ENCODE assay signal across 31 cellular contexts in the genomic region with DNA sequence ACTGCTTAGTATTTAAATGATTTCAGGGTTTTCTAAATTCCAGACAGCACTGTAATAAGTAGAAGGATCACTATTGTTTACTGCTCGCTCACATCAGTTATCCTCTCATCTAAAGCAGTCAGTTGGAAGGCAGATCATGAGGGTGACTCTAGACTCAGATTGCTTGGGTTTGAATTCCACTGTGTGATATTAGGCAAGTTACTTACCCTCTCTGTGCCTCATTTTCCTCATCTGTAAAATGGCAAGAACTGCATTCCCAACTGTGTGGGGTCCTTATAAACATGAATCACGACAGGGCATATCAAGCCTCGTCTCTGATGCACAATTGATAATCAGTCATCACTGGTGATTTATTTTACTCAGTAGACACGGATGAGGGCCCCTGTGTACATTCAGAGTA. TPM values are rescaled to one million over a fixed set of nuclear protein-coding genes. Genes with fewer than 3 reads are reported as not detected.
DNase-seq lines count a peak whose midpoint lies in the region; ATAC-seq, FAIRE-seq and TF ChIP-seq lines count a peak whose summit lies in the region.
"Had no signal": no experiment of that assay in that cellular context is flagged by ENCODE, and none has a peak within 500 bp of the region (broad histone marks: within the 10 kb centered on the region; RNA-seq: fewer than 3 reads in every experiment).

No MANE protein-coding gene starts in this region.

- H2AFZ ChIP-seq in HepG2 (ENCODE audit: low read length) (no peak overlapping the region), KMS-11 (ENCODE audit: low read depth) (no peak overlapping the region)

- ATAC-seq in HepG2 (no peak), right lobe of liver (no peak), HG02759 (IDR thresholded peaks at IDR 0.05; ENCODE audit: unreplicated experiment) (no peak)
- no peak for ATAC-seq in central memory CD8-positive, alpha-beta T cell (replicated peaks; ENCODE audit: extremely low read depth, poor library complexity, severe bottlenecking)
- ATAC-seq: GM12878 had no signal

- TF ChIP-seq CTCF in HepG2 (CRISPR knock-in tag; IDR thresholded peaks at IDR 0.05) (no peak), right lobe of liver (IDR thresholded peaks at IDR 0.05) (no peak), KMS-11 (conservative IDR thresholded peaks at IDR 0.05; ENCODE audit: low read depth, low read length) (no peak)

- no peaks in the 10 kb centered on the region for H3K9me3 Mint-ChIP-seq in central memory CD8-positive, alpha-beta T cell
- H3K9me3 Mint-ChIP-seq: CD4-positive, alpha-beta memory T cell; CD4-positive, CD25-positive, alpha-beta regulatory T cell; CD8-positive, alpha-beta memory T cell had no signal

- no peak for TF ChIP-seq EP300 in HepG2 (IDR thresholded peaks at IDR 0.05; ENCODE audit: low read depth in 2 of 2, low read length in 2 of 2)
- no peak for TF ChIP-seq EP300 in HepG2 (CRISPR knock-in tag; IDR thresholded peaks at IDR 0.05; ENCODE audit: borderline replicate concordance)

- TF ChIP-seq POLR2A in HepG2 (IDR thresholded peaks at IDR 0.05; ENCODE audit: insufficient read depth in 1 of 2, low read depth in 2 of 2, low read length in 2 of 2) (no peak), right lobe of liver (IDR thresholded peaks at IDR 0.05) (no peak), GM12891 (IDR thresholded peaks at IDR 0.05; ENCODE audit: low read depth, low read length) (no peak), H54 (IDR thresholded peaks at IDR 0.05; ENCODE audit: low read depth, low read length) (no peak)

- no peak overlapping the region for H3K4me2 ChIP-seq in HepG2 (ENCODE audit: low read depth, low read length)
- H3K4me2 ChIP-seq in KMS-11, result peak overlapping the region; percentile 75; the same call in 1 of the 2 replicates
- H3K4me2 ChIP-seq: BLaER1 had no signal

- H3K27ac ChIP-seq in HepG2 (ENCODE audit: extremely low read length, insufficient read depth, low read length), result no peak overlapping the region
- H3K27ac ChIP-seq in right lobe of liver, result no peak overlapping the region
- H3K27ac ChIP-seq in KMS-11, result peak overlapping the region; percentile 82; the same call in 1 of the 2 replicates
- H3K27ac ChIP-seq: 22Rv1, BLaER1 had no signal

- FAIRE-seq in HepG2 (lab: Jason Lieb, UNC) (no peak), GM12891 (lab: Jason Lieb, UNC) (no peak), H54 (lab: Jason Lieb, UNC) (no peak)
- FAIRE-seq: GM12878, GM19239 had no signal

- H3K9ac ChIP-seq in HepG2 (ENCODE audit: insufficient read depth, low read depth, low read length) (no peak overlapping the region), KMS-11 (no peak overlapping the region)
- H3K9ac ChIP-seq: BLaER1 had no signal

- H3K36me3 ChIP-seq in HepG2 (replicated peaks in 1 of 2; ENCODE audit: control insufficient read depth in 1 of 2, insufficient read depth in 2 of 2, low read length in 2 of 2) (peaks cover 13 to 49% of the 10 kb centered on the region in 2 experiments), right lobe of liver (peaks cover 0 to 64% (median 8%) of the 10 kb centered on the region in 4 donors), KMS-11 (ENCODE audit: insufficient read depth) (no peaks in the 10 kb centered on the region)

- in situ Hi-C loops in HepG2 (cut with HindIII; ENCODE audit: extremely low pct_ligation_motif_present, low pct_unique_long_range_greater_than_20kb), result no loop called here

- H3K27me3 ChIP-seq in HepG2 (ENCODE audit: control insufficient read depth in 1 of 2, insufficient read depth in 2 of 2, low read length in 2 of 2), result no peaks in the 10 kb centered on the region
- no peaks in the 10 kb centered on the region for H3K27me3 ChIP-seq in right lobe of liver
- H3K27me3 ChIP-seq in KMS-11 (ENCODE audit: insufficient read depth, low read depth), result no peaks in the 10 kb centered on the region
- H3K27me3 ChIP-seq: BE2C, BLaER1 had no signal

- CTCF ChIA-PET in HepG2 (lab: Yijun Ruan, JAX; ENCODE audit: low intra/inter-chr PET ratio, low total read pairs), result no interaction called here

- H3K9me3 ChIP-seq in HepG2 (ENCODE audit: low read length), result no peaks in the 10 kb centered on the region
- H3K9me3 ChIP-seq in right lobe of liver, result no peaks in the 10 kb centered on the region
- H3K9me3 ChIP-seq: BE2C, BLaER1 had no signal

- POLR2A ChIA-PET in HepG2 (lab: Yijun Ruan, JAX), result no interaction called here

- H3K4me1 ChIP-seq in HepG2 (ENCODE audit: insufficient read depth, low read length), result peaks cover 11% of the 10 kb centered on the region
- no peaks in the 10 kb centered on the region for H3K4me1 ChIP-seq in right lobe of liver
- peaks cover 63% of the 10 kb centered on the region for H3K4me1 ChIP-seq in KMS-11 (ENCODE audit: low read depth, poor library complexity, severe bottlenecking)
- H3K4me1 ChIP-seq: BE2C, BLaER1 had no signal

- H3K4me3 ChIP-seq in HepG2 (replicated peaks in 1 of 3; ENCODE audit: insufficient read depth in 1 of 3, low read depth in 2 of 3, low read length in 3 of 3), result no peak overlapping the region
- H3K4me3 ChIP-seq in right lobe of liver, result no peak overlapping the region
- no peak overlapping the region for H3K4me3 ChIP-seq in KMS-11 (IDR thresholded peaks at IDR 0.05; ENCODE audit: insufficient read depth, low read depth, low read length)
- H3K4me3 ChIP-seq: BLaER1, GM12878 had no signal

- DNase-seq in HepG2 (ENCODE audit: low spot score) (no peak), right lobe of liver (no peak), GM12891 (ENCODE audit: insufficient read length, low spot score) (no peak), H54 (ENCODE audit: insufficient read length, low spot score) (no peak)
- DNase-seq in central memory CD8-positive, alpha-beta T cell (ENCODE audit: low spot score in 2 of 2), result no peak
- DNase-seq: ACHN; BE2C; C1 segment of cervical spinal cord; CD4-positive, alpha-beta memory T cell; CD4-positive, CD25-positive, alpha-beta regulatory T cell; CD8-positive, alpha-beta memory T cell; COR-L47; DMS 273 treated with DMSO at 0.1 percent for 48 hours; DMS153; DMS53; DMS79; DND-41; EL; GDM1 had no signal

- H4K20me1 ChIP-seq in HepG2 (ENCODE audit: insufficient read depth, low read length) (no peaks in the 10 kb centered on the region), KMS-11 (ENCODE audit: insufficient read depth) (no peaks in the 10 kb centered on the region)
- H4K20me1 ChIP-seq: BLaER1 had no signal

- intact Hi-C loops in HepG2 (cut with micrococcal nuclease; ENCODE audit: unreplicated experiment) (no loop called here), right lobe of liver (cut with DNase I) (no loop called here)

- H3K4me1 Mint-ChIP-seq in central memory CD8-positive, alpha-beta T cell, result peaks cover 9% of the 10 kb centered on the region
- H3K4me1 Mint-ChIP-seq: CD14-positive monocyte had no signal

- peaks cover 15% of the 10 kb centered on the region for H3K36me3 Mint-ChIP-seq in central memory CD8-positive, alpha-beta T cell (ENCODE audit: insufficient read depth)

- no TSS peak for BruUV-seq in HepG2 (replicated peaks; lab: Mats Ljungman, UMichigan)

- TF ChIP-seq RAD21 in HepG2 (CRISPR knock-in tag; IDR thresholded peaks at IDR 0.05), result no peak

- H3K27me3 Mint-ChIP-seq in central memory CD8-positive, alpha-beta T cell, result no peaks in the 10 kb centered on the region
- H3K27me3 Mint-ChIP-seq: CD4-positive, alpha-beta memory T cell; CD4-positive, CD25-positive, alpha-beta regulatory T cell; CD8-positive, alpha-beta memory T cell had no signal

- WGBS in HepG2 (ENCODE audit: low lambda C conversion rate), result 98% methylated on average over 4 of the region's 4 CpGs
- WGBS in right lobe of liver (ENCODE audit: insufficient coverage, low coverage, low lambda C conversion rate, missing lambda C conversion rate), result 90% methylated on average over 4 of the region's 4 CpGs

- H3K79me2 ChIP-seq in HepG2 (ENCODE audit: insufficient read depth, low read length) (no peaks in the 10 kb centered on the region), KMS-11 (ENCODE audit: insufficient read depth, low read depth) (no peaks in the 10 kb centered on the region)

- H3K27ac Mint-ChIP-seq in central memory CD8-positive, alpha-beta T cell (ENCODE audit: low read depth), result peak overlapping the region; percentile 49
- H3K27ac Mint-ChIP-seq: CD14-positive monocyte; CD8-positive, alpha-beta memory T cell had no signal

- H3K4me3 Mint-ChIP-seq in central memory CD8-positive, alpha-beta T cell, result no peak overlapping the region
- H3K4me3 Mint-ChIP-seq: CD14-positive monocyte; CD4-positive, alpha-beta memory T cell; CD4-positive, CD25-positive, alpha-beta regulatory T cell; CD8-positive, alpha-beta memory T cell had no signal

RNA-seq across cellular contexts. Expression of a gene that starts 15.1 kb away (rescaled TPM):
- total RNA-seq in HepG2 (2016; rRNA removed; fragmentation: Illumina TruSeq; extraction: Trizol) (19.5 and 25.9 TPM in 2 replicates), right lobe of liver (1 to 10 TPM; 3.8 to 9.8 (median 6.6) TPM)
- 11.0 and 15.5 TPM in 2 replicates for total RNA-seq in HepG2 (2016; cell fraction: cytosol; rRNA removed; fragmentation: Illumina TruSeq; extraction: Trizol; ENCODE audit: low read depth)
- total RNA-seq in HepG2 (2016; cell fraction: insoluble cytoplasmic fraction; rRNA removed; fragmentation: Illumina TruSeq; extraction: Trizol), result 18.5 and 28.6 TPM in 2 replicates
- total RNA-seq in HepG2 (2016; cell fraction: membrane; rRNA removed; fragmentation: Illumina TruSeq; extraction: Trizol), result 6.7 and 9.0 TPM in 2 replicates
- 12.3 and 17.1 TPM in 2 replicates for total RNA-seq in HepG2 (2016; cell fraction: nucleus; rRNA removed; fragmentation: Illumina TruSeq; extraction: Trizol)
- 3.5 and 6.0 TPM in 2 replicates for polyA plus RNA-seq in HepG2 (2011; rRNA removed)
- 2.9 and 3.9 TPM in 2 replicates for polyA plus RNA-seq in HepG2 (2011; cell fraction: cytosol; rRNA removed)
- 1.9 and 4.4 TPM in 2 replicates for polyA plus RNA-seq in HepG2 (2011; cell fraction: nucleus; rRNA removed)
- 5.2 and 6.8 TPM in 2 replicates for polyA plus RNA-seq in HepG2 (2012)
- polyA plus RNA-seq in HepG2 (2016; cell fraction: cytosol; fragmentation: Illumina TruSeq; extraction: Trizol; ENCODE audit: low read depth), result 3.4 and 3.8 TPM in 2 replicates
- polyA plus RNA-seq in HepG2 (2016; cell fraction: insoluble cytoplasmic fraction; fragmentation: Illumina TruSeq; extraction: Trizol; ENCODE audit: low read depth), result 22.5 and 28.8 TPM in 2 replicates
- 5.0 and 5.3 TPM in 2 replicates for polyA plus RNA-seq in HepG2 (2016; cell fraction: membrane; fragmentation: Illumina TruSeq; extraction: Trizol; ENCODE audit: low read depth)
- polyA plus RNA-seq in HepG2 (2016; cell fraction: nucleus; fragmentation: Illumina TruSeq; extraction: Trizol; ENCODE audit: insufficient read depth, low read depth), result 12.9 and 20.1 TPM in 2 replicates
- polyA minus RNA-seq in HepG2 (2011; rRNA and poly(A)+ RNA removed; ENCODE audit: low replicate concordance), result 3.6 and 12.3 TPM in 2 replicates
- 5.9 and 8.1 TPM in 2 replicates for polyA minus RNA-seq in HepG2 (2011; cell fraction: cytosol; rRNA and poly(A)+ RNA removed)
- 6.7 and 9.6 TPM in 2 replicates for polyA minus RNA-seq in HepG2 (2011; cell fraction: nucleus; rRNA and poly(A)+ RNA removed)
- 5.7 TPM for polyA plus RNA-seq in GM12891 (2012; ENCODE audit: low read depth, missing spikeins)

RNA-seq across cellular contexts. Expression of a gene that starts 20.6 kb away (rescaled TPM):
- total RNA-seq in HepG2 (2016; rRNA removed; fragmentation: Illumina TruSeq; extraction: Trizol) (not detected in 2 replicates), right lobe of liver (not detected)
- not detected in 2 replicates for total RNA-seq in HepG2 (2016; cell fraction: cytosol; rRNA removed; fragmentation: Illumina TruSeq; extraction: Trizol; ENCODE audit: low read depth)
- total RNA-seq in HepG2 (2016; cell fraction: insoluble cytoplasmic fraction; rRNA removed; fragmentation: Illumina TruSeq; extraction: Trizol), result not detected in 2 replicates
- not detected in 2 replicates for total RNA-seq in HepG2 (2016; cell fraction: membrane; rRNA removed; fragmentation: Illumina TruSeq; extraction: Trizol)
- not detected in 2 replicates for total RNA-seq in HepG2 (2016; cell fraction: nucleus; rRNA removed; fragmentation: Illumina TruSeq; extraction: Trizol)
- polyA plus RNA-seq in HepG2 (2011; rRNA removed), result not detected in 2 replicates
- not detected in 2 replicates for polyA plus RNA-seq in HepG2 (2011; cell fraction: cytosol; rRNA removed)
- not detected in 2 replicates for polyA plus RNA-seq in HepG2 (2011; cell fraction: nucleus; rRNA removed)
- not detected in 2 replicates for polyA plus RNA-seq in HepG2 (2012)
- polyA plus RNA-seq in HepG2 (2016; cell fraction: cytosol; fragmentation: Illumina TruSeq; extraction: Trizol; ENCODE audit: low read depth), result not detected in 2 replicates
- polyA plus RNA-seq in HepG2 (2016; cell fraction: insoluble cytoplasmic fraction; fragmentation: Illumina TruSeq; extraction: Trizol; ENCODE audit: low read depth), result not detected in 2 replicates
- not detected in 2 replicates for polyA plus RNA-seq in HepG2 (2016; cell fraction: membrane; fragmentation: Illumina TruSeq; extraction: Trizol; ENCODE audit: low read depth)
- polyA plus RNA-seq in HepG2 (2016; cell fraction: nucleus; fragmentation: Illumina TruSeq; extraction: Trizol; ENCODE audit: insufficient read depth, low read depth), result not detected in 2 replicates
- not detected in 2 replicates for polyA minus RNA-seq in HepG2 (2011; rRNA and poly(A)+ RNA removed; ENCODE audit: low replicate concordance)
- not detected in 2 replicates for polyA minus RNA-seq in HepG2 (2011; cell fraction: cytosol; rRNA and poly(A)+ RNA removed)
- not detected in 2 replicates for polyA minus RNA-seq in HepG2 (2011; cell fraction: nucleus; rRNA and poly(A)+ RNA removed)
- not detected for polyA plus RNA-seq in GM12891 (2012; ENCODE audit: low read depth, missing spikeins)
- total RNA-seq: A172; A673; CD4-positive, alpha-beta memory T cell; CD4-positive, CD25-positive, alpha-beta regulatory T cell; CD8-positive, alpha-beta memory T cell; Daoy; G401; GM12878 had no signal
- polyA plus RNA-seq: AG04450; CD14-positive monocyte; CD4-positive, alpha-beta memory T cell; CD4-positive, CD25-positive, alpha-beta regulatory T cell; CD8-positive, alpha-beta memory T cell; GM12878 had no signal
